ENCODE assay signal across 1 cellular context in the genomic region with DNA sequence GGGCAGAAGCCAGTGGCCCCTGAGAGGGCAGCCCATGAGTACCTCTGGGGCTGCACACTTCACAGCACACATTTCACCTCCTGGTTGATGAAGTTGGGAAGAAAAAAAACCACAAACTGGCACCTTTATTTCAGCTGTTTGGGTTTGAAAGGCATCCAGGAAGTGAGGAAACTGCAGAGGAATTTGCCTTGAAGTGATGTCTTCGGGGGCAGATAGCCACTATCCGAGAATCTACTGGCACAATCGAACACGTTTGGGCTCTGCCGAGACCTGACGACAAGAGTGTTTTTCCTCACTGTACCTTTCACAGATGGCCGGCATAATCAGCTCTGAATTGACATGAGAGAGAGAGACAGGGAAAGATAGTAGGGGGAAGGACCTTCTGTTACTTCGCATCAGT.
TF ChIP-seq lines count a peak whose summit lies in the region.

No MANE protein-coding gene starts in this region.

TF ChIP-seq in GM23338, 12 proteins besides CTCF, POLR2A, EP300 and RAD21 (continued from another document):
- TF ChIP-seq, protein P1, sequence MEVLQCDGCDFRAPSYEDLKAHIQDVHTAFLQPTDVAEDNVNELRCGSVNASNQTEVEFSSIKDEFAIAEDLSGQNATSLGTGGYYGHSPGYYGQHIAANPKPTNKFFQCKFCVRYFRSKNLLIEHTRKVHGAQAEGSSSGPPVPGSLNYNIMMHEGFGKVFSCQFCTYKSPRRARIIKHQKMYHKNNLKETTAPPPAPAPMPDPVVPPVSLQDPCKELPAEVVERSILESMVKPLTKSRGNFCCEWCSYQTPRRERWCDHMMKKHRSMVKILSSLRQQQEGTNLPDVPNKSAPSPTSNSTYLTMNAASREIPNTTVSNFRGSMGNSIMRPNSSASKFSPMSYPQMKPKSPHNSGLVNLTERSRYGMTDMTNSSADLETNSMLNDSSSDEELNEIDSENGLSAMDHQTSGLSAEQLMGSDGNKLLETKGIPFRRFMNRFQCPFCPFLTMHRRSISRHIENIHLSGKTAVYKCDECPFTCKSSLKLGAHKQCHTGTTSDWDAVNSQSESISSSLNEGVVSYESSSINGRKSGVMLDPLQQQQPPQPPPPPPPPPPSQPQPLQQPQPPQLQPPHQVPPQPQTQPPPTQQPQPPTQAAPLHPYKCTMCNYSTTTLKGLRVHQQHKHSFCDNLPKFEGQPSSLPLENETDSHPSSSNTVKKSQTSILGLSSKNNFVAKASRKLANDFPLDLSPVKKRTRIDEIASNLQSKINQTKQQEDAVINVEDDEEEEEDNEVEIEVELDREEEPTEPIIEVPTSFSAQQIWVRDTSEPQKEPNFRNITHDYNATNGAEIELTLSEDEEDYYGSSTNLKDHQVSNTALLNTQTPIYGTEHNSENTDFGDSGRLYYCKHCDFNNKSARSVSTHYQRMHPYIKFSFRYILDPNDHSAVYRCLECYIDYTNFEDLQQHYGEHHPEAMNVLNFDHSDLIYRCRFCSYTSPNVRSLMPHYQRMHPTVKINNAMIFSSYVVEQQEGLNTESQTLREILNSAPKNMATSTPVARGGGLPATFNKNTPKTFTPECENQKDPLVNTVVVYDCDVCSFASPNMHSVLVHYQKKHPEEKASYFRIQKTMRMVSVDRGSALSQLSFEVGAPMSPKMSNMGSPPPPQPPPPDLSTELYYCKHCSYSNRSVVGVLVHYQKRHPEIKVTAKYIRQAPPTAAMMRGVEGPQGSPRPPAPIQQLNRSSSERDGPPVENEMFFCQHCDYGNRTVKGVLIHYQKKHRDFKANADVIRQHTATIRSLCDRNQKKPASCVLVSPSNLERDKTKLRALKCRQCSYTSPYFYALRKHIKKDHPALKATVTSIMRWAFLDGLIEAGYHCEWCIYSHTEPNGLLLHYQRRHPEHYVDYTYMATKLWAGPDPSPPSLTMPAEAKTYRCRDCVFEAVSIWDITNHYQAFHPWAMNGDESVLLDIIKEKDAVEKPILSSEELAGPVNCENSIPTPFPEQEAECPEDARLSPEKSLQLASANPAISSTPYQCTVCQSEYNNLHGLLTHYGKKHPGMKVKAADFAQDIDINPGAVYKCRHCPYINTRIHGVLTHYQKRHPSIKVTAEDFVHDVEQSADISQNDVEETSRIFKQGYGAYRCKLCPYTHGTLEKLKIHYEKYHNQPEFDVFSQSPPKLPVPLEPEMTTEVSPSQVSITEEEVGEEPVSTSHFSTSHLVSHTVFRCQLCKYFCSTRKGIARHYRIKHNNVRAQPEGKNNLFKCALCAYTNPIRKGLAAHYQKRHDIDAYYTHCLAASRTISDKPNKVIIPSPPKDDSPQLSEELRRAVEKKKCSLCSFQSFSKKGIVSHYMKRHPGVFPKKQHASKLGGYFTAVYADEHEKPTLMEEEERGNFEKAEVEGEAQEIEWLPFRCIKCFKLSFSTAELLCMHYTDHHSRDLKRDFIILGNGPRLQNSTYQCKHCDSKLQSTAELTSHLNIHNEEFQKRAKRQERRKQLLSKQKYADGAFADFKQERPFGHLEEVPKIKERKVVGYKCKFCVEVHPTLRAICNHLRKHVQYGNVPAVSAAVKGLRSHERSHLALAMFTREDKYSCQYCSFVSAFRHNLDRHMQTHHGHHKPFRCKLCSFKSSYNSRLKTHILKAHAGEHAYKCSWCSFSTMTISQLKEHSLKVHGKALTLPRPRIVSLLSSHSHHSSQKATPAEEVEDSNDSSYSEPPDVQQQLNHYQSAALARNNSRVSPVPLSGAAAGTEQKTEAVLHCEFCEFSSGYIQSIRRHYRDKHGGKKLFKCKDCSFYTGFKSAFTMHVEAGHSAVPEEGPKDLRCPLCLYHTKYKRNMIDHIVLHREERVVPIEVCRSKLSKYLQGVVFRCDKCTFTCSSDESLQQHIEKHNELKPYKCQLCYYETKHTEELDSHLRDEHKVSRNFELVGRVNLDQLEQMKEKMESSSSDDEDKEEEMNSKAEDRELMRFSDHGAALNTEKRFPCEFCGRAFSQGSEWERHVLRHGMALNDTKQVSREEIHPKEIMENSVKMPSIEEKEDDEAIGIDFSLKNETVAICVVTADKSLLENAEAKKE (CRISPR knock-in tag; IDR thresholded peaks at IDR 0.05) = no peak
- TF ChIP-seq ZNF114 (CRISPR knock-in tag; IDR thresholded peaks at IDR 0.05) = no peak
